Comparison of ENCODE assay signal across 1 cellular context in genomic region chr9:92481029-92481633, GRCh38.
TF ChIP-seq lines count a peak whose summit lies in the region.

No MANE protein-coding gene starts in this region.

TF ChIP-seq in IMR-90, 13 proteins besides CTCF, POLR2A, EP300 and RAD21 (continued from another document):
- no peak for TF ChIP-seq MAFK (IDR thresholded peaks at IDR 0.05; ENCODE audit: low read depth, low read length)
